10 cellular contexts compared by ENCODE assay signal in genomic region chr10:52740913-52741675, GRCh38. TPM values are rescaled to one million over a fixed set of nuclear protein-coding genes. Genes with fewer than 3 reads are reported as not detected.
A peak's percentile ranks its signal among the peaks of the same experiment; 100 is the strongest.
DNase-seq lines count a peak whose midpoint lies in the region; ATAC-seq and TF ChIP-seq lines count a peak whose summit lies in the region.
"Had no signal": no experiment of that assay in that cellular context is flagged by ENCODE, and none has a peak within 500 bp of the region (broad histone marks: within the 10 kb centered on the region; RNA-seq: fewer than 3 reads in every experiment).

No MANE protein-coding gene starts in this region.

- DNase-seq in Ammon's horn (ENCODE audit: low spot score): peak; percentile 63
- peak; percentile 16 for DNase-seq in RPMI7951 (ENCODE audit: low read depth)
- DNase-seq in chondrocyte (ENCODE audit: low spot score): no peak
- peak; percentile 36 to 61 for DNase-seq in lung microvascular endothelial cell (ENCODE audit: low read depth in 2 of 2)
- DNase-seq in transverse colon: peak; percentile 23
- DNase-seq in NCI-H774 (lab: John Stamatoyannopoulos, UW): no peak

- H3K27me3 ChIP-seq in transverse colon: no peaks in the 10 kb centered on the region

- peaks cover 2% of the 10 kb centered on the region for H3K36me3 Mint-ChIP-seq in chondrocyte (ENCODE audit: low read depth)

- peaks cover 5% of the 10 kb centered on the region for H3K27me3 Mint-ChIP-seq in chondrocyte (ENCODE audit: low read depth)

- no peak overlapping the region for H3K4me3 ChIP-seq in transverse colon

- peaks cover 6% of the 10 kb centered on the region for H3K4me1 Mint-ChIP-seq in chondrocyte (ENCODE audit: low read depth)
- H3K4me1 Mint-ChIP-seq: IgD-negative memory B cell had no signal

- TF ChIP-seq CTCF in chondrocyte (IDR thresholded peaks at IDR 0.05) (peak; percentile 93), transverse colon (IDR thresholded peaks at IDR 0.05) (peak; percentile 59 to 80 (median 63))

- no peaks in the 10 kb centered on the region for H3K4me1 ChIP-seq in transverse colon

- no peak for TF ChIP-seq POLR2A in transverse colon (IDR thresholded peaks at IDR 0.05)

- H3K9me3 Mint-ChIP-seq in chondrocyte (ENCODE audit: low read depth): peaks cover 3% of the 10 kb centered on the region

- H3K27ac ChIP-seq in transverse colon: no peak overlapping the region

- no peaks in the 10 kb centered on the region for H3K36me3 ChIP-seq in transverse colon

- peak; percentile 75 for ATAC-seq in GM18502 (IDR thresholded peaks at IDR 0.05; ENCODE audit: poor library complexity, unreplicated experiment)
- ATAC-seq in HG03064 (IDR thresholded peaks at IDR 0.05; ENCODE audit: low read depth, unreplicated experiment): peak; percentile 58
- ATAC-seq: left colon had no signal

- 40 to 48% methylated on average over 1 to 5 of the region's 5 CpGs for WGBS in transverse colon (ENCODE audit: low coverage in 1 of 2), 2 donors

- no peaks in the 10 kb centered on the region for H3K9me3 ChIP-seq in transverse colon

- TF ChIP-seq EP300 in transverse colon (IDR thresholded peaks at IDR 0.05; ENCODE audit: low read depth): no peak

- H3K4me3 Mint-ChIP-seq in chondrocyte (ENCODE audit: unreplicated experiment): no peak overlapping the region
- H3K4me3 Mint-ChIP-seq: IgD-negative memory B cell had no signal

- in situ Hi-C loops in transverse colon (cut with MboI; ENCODE audit: low pct_ligation_motif_present in 1 of 4, low pct_unique_long_range_greater_than_20kb in 1 of 4, low sequenced_read_pairs in 3 of 4): no loop called here

- no peak overlapping the region for H3K27ac Mint-ChIP-seq in chondrocyte (ENCODE audit: unreplicated experiment)
- H3K27ac Mint-ChIP-seq: IgD-negative memory B cell had no signal

- intact Hi-C loops in transverse colon (cut with DNase I; ENCODE audit: low total_unique reads): no loop called here

RNA-seq across cellular contexts. Expression of gene MBL2, which starts 31.5 kb away (rescaled TPM):
- total RNA-seq in RPMI7951 (2014; rRNA removed; shearing (Covaris generic)): not detected in 2 replicates
- total RNA-seq in chondrocyte: not detected in 3 replicates
- not detected in 2 replicates for total RNA-seq in lung microvascular endothelial cell
- not detected for total RNA-seq in transverse colon
- total RNA-seq: left colon had no signal

Comparison
In these comparisons a context has a peak if more than half of its experiments do, and no peak if none do; other contexts are left out.
1. DNase-seq: peak in Ammon's horn (single experiment), RPMI7951 (single experiment), lung microvascular endothelial cell (2 of 2) and transverse colon (single experiment); none in chondrocyte (single experiment) and NCI-H774 (single experiment).